2 cellular contexts compared by ENCODE assay signal in genomic region chr15:64878708-64879107, GRCh38.
TF ChIP-seq lines count a peak whose summit lies in the region.

No MANE protein-coding gene starts in this region.

TF ChIP-seq in IMR-90, 13 proteins besides CTCF, POLR2A, EP300 and RAD21:
- no peak for TF ChIP-seq MAZ (IDR thresholded peaks at IDR 0.05; ENCODE audit: borderline replicate concordance, low read depth, low read length)
- TF ChIP-seq MAFK (IDR thresholded peaks at IDR 0.05; ENCODE audit: low read depth, low read length) = no peak
- no peak for TF ChIP-seq ELK1 (IDR thresholded peaks at IDR 0.05; ENCODE audit: borderline replicate concordance, low read depth, low read length)
- TF ChIP-seq RFX5 (IDR thresholded peaks at IDR 0.05; ENCODE audit: low read depth, low read length) = no peak
- TF ChIP-seq CHD1 (IDR thresholded peaks at IDR 0.05; ENCODE audit: low read depth, low read length) = no peak
- no peak for TF ChIP-seq MXI1 (IDR thresholded peaks at IDR 0.05; ENCODE audit: borderline replicate concordance, low read depth, low read length)
- TF ChIP-seq USF2 (IDR thresholded peaks at IDR 0.05; ENCODE audit: low read depth, low read length) = no peak
- no peak for TF ChIP-seq FOS (IDR thresholded peaks at IDR 0.05; ENCODE audit: low read depth, low read length)

TF ChIP-seq in endothelial cell of umbilical vein, 7 proteins besides CTCF, POLR2A, EP300 and RAD21:
- TF ChIP-seq POLR2AphosphoS5 (IDR thresholded peaks at IDR 0.05; ENCODE audit: insufficient read depth, low read depth, low read length) (no peak), FOS (IDR thresholded peaks at IDR 0.05; ENCODE audit: borderline replicate concordance, insufficient read depth, low read length) (no peak), GATA2 (IDR thresholded peaks at IDR 0.05; ENCODE audit: insufficient read depth, insufficient read length, low read depth, low read length) (no peak), MYC (IDR thresholded peaks at IDR 0.05; ENCODE audit: low read depth, low read length) (no peak), MAX (IDR thresholded peaks at IDR 0.05; ENCODE audit: insufficient read depth, insufficient read length) (no peak), JUN (IDR thresholded peaks at IDR 0.05; ENCODE audit: borderline replicate concordance, insufficient read depth, insufficient read length, low read depth) (no peak), EZH2 (IDR thresholded peaks at IDR 0.05; ENCODE audit: borderline replicate concordance, low read depth, low read length, severe bottlenecking) (no peak)
